In the genomic region with DNA sequence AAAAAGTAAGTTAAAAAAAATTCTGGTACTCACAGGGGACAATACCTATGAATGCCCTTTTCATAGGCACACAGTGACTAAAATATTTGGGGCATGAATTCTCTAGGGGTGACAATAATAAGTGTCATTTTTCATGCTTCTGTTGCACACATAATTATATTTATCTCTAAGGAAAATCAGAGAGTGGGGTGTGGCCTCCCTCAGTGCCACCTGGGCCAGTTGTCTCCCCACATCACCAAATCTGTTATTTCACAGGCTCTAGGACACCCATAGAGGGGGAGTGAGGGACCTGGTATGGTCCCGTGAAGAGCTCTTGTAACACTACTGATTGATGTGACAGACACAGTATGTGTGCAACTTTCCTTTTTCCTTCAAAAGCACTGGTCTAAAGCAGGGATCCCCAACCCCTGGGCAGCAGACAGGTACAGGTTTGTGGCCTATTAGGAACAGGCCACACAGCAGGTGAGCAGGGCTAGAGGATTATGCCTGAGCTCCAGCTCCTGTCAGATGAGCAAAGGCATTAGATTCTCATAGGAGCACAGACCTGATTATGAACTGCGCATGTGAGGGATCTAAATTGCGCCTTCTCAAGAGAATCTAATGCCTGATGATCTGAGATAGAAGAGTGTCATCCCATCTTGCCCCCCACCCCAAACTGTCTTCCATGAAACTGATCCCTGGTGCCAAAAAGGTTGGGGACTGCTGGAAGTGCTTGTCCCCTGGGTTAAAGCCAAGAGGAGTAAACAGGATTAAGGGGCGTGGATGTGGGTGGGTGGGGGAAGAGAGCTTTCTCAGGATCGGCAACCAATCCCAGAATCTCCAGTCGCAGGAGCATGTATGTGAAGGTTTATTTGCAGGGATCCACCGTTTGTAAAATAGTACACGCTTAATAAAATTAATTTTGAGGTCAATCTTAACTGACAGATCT, we compare ENCODE assay signal across 8 cellular contexts. TPM values are rescaled to one million over a fixed set of nuclear protein-coding genes. Genes with fewer than 3 reads are reported as not detected.
DNase-seq lines count a peak whose midpoint lies in the region; ATAC-seq and TF ChIP-seq lines count a peak whose summit lies in the region.

No MANE protein-coding gene starts in this region.

- intact Hi-C loops in sciatic nerve (cut with DNase I) = no loop called here

- no peaks in the 10 kb centered on the region for H3K9me3 Mint-ChIP-seq in CD4-positive, CD25-positive, alpha-beta regulatory T cell

- 76% methylated on average over 8 of the region's 8 CpGs for WGBS in HUES64

- H3K4me3 Mint-ChIP-seq in CD4-positive, CD25-positive, alpha-beta regulatory T cell = peak overlapping the region in 3 of 4 donors; percentile 90 to 92 (median 90)

- H3K36me3 ChIP-seq in CD4-positive, CD25-positive, alpha-beta regulatory T cell (ENCODE audit: control insufficient read depth, insufficient read depth, low read length) = no peaks in the 10 kb centered on the region
- H3K36me3 ChIP-seq in HUES64 (ENCODE audit: insufficient read depth, low read length) (no peaks in the 10 kb centered on the region), cardiac muscle cell (no peaks in the 10 kb centered on the region)

- H3K27ac Mint-ChIP-seq in CD4-positive, CD25-positive, alpha-beta regulatory T cell = peak overlapping the region in 2 of 3 donors; percentile 97 to 98

- H3K9ac ChIP-seq in HUES64 (ENCODE audit: low read depth, low read length) = peak overlapping the region; percentile 93

- no peak for TF ChIP-seq CTCF in cardiac muscle cell (IDR thresholded peaks at IDR 0.05; ENCODE audit: low read depth, low read length)

- H3K36me3 Mint-ChIP-seq in CD4-positive, CD25-positive, alpha-beta regulatory T cell = no peaks in the 10 kb centered on the region

- no peak for ATAC-seq in CD4-positive, CD25-positive, alpha-beta regulatory T cell (ENCODE audit: low read depth in 2 of 2)
- ATAC-seq in sciatic nerve = peak; percentile 48
- ATAC-seq in GM19328 (IDR thresholded peaks at IDR 0.05; ENCODE audit: unreplicated experiment) = no peak

- no peaks in the 10 kb centered on the region for H3K27me3 ChIP-seq in CD4-positive, CD25-positive, alpha-beta regulatory T cell (ENCODE audit: control insufficient read depth, insufficient read depth, low read length)
- H3K27me3 ChIP-seq in HUES64 (ENCODE audit: insufficient read depth, low read length) (no peaks in the 10 kb centered on the region), cardiac muscle cell (peaks cover 4% of the 10 kb centered on the region)

- no peaks in the 10 kb centered on the region for H3K27me3 Mint-ChIP-seq in CD4-positive, CD25-positive, alpha-beta regulatory T cell

- no peaks in the 10 kb centered on the region for H3K9me3 ChIP-seq in CD4-positive, CD25-positive, alpha-beta regulatory T cell (ENCODE audit: control insufficient read depth in 2 of 2, low read length in 2 of 2)
- H3K9me3 ChIP-seq in HUES64 (ENCODE audit: insufficient read depth, low read depth, low read length) = no peaks in the 10 kb centered on the region
- no peaks in the 10 kb centered on the region for H3K9me3 ChIP-seq in cardiac muscle cell (ENCODE audit: low read depth)

- peaks cover 16% of the 10 kb centered on the region for H3K4me1 ChIP-seq in CD4-positive, CD25-positive, alpha-beta regulatory T cell (ENCODE audit: control insufficient read depth, insufficient read depth, low read length, poor library complexity, severe bottlenecking)
- H3K4me1 ChIP-seq in HUES64 (ENCODE audit: insufficient read depth, low read length) = 0 out of 2 replicates have a peak, but pooled peaks cover 2% of the 10 kb centered on the region
- no peaks in the 10 kb centered on the region for H3K4me1 ChIP-seq in cardiac muscle cell (ENCODE audit: low read depth)

- peak overlapping the region; percentile 86 for H3K4me3 ChIP-seq in CD4-positive, CD25-positive, alpha-beta regulatory T cell (ENCODE audit: low read depth, low read length)
- H3K4me3 ChIP-seq in HUES64 (ENCODE audit: low read length) = peak overlapping the region; percentile 70
- H3K4me3 ChIP-seq in cardiac muscle cell = peak overlapping the region; percentile 26

- peak overlapping the region; percentile 91 for H3K27ac ChIP-seq in CD4-positive, CD25-positive, alpha-beta regulatory T cell (ENCODE audit: insufficient read depth, low read length, poor library complexity, severe bottlenecking)
- H3K27ac ChIP-seq in HUES64 (ENCODE audit: low read depth, low read length) (peak overlapping the region; percentile 88), cardiac muscle cell (peak overlapping the region; percentile 71)

- DNase-seq in CD4-positive, CD25-positive, alpha-beta regulatory T cell = peak in 1 of 3 donors; percentile 28
- DNase-seq in activated T-cell treated with anti-CD3 and anti-CD28 coated beads, Interleukin-2, amount 50 U/mL, for 48 hours = peak; percentile 28 to 34
- DNase-seq in cardiac muscle cell (ENCODE audit: low read depth in 1 of 2, low spot score in 1 of 2) (no peak), sciatic nerve (ENCODE audit: low spot score) (no peak), NCI-H1694 (lab: John Stamatoyannopoulos, UW) (no peak)
- DNase-seq in effector CD4-positive, alpha-beta T cell = no peak

- peaks cover 9 to 28% (median 12%) of the 10 kb centered on the region in 4 donors for H3K4me1 Mint-ChIP-seq in CD4-positive, CD25-positive, alpha-beta regulatory T cell

RNA-seq across cellular contexts. Expression of a gene that starts 0.8 kb away (rescaled TPM):
- 1.7 TPM for total RNA-seq in CD4-positive, CD25-positive, alpha-beta regulatory T cell
- polyA plus RNA-seq in CD4-positive, CD25-positive, alpha-beta regulatory T cell = 1 to 10 TPM; 1.7 to 2.7 (median 2.5) TPM
- polyA plus RNA-seq in HUES64 (2013, experiment 1 of 2) = 0.50 TPM
- 0.51 TPM for polyA plus RNA-seq in HUES64 (2013, experiment 2 of 2)
- total RNA-seq in cardiac muscle cell (0.14 and 0.30 TPM in 2 replicates), sciatic nerve (3.7 TPM)
- polyA plus RNA-seq in cardiac muscle cell = 1.7 TPM in 1 of 2 replicates, not detected in the other

RNA-seq across cellular contexts. Expression of a gene that starts 57.9 kb away (rescaled TPM):
- 24.1 TPM for total RNA-seq in CD4-positive, CD25-positive, alpha-beta regulatory T cell
- 10 to 100 TPM in 3 of 4 donors, 1 to 10 TPM in 1; 9.7 to 17.7 (median 13.1) TPM for polyA plus RNA-seq in CD4-positive, CD25-positive, alpha-beta regulatory T cell
- 3.5 TPM for polyA plus RNA-seq in HUES64 (2013, experiment 1 of 2)
- 6.4 TPM for polyA plus RNA-seq in HUES64 (2013, experiment 2 of 2)
- total RNA-seq in cardiac muscle cell (15.8 and 19.1 TPM in 2 replicates), sciatic nerve (19.0 TPM)
- 14.5 and 20.0 TPM in 2 replicates for polyA plus RNA-seq in cardiac muscle cell

Comparison
In these comparisons a context has a peak if more than half of its experiments do, and no peak if none do; other contexts are left out.
1. DNase-seq: peak in activated T-cell treated with anti-CD3 and anti-CD28 coated beads, Interleukin-2, amount 50 U/mL, for 48 hours (2 of 2); none in cardiac muscle cell (0 of 2), sciatic nerve (single experiment), NCI-H1694 (single experiment) and effector CD4-positive, alpha-beta T cell (single experiment).
2. H3K4me3 ChIP-seq: peak in every context shown above with its lines; median percentile 86 in CD4-positive, CD25-positive, alpha-beta regulatory T cell; 70 in HUES64; 26 in cardiac muscle cell.
3. Peak in every context shown above with its lines, with median percentiles within 50 percentile points of each other: H3K27ac ChIP-seq.